Comparison of ENCODE assay signal across 8 cellular contexts in the genomic region with DNA sequence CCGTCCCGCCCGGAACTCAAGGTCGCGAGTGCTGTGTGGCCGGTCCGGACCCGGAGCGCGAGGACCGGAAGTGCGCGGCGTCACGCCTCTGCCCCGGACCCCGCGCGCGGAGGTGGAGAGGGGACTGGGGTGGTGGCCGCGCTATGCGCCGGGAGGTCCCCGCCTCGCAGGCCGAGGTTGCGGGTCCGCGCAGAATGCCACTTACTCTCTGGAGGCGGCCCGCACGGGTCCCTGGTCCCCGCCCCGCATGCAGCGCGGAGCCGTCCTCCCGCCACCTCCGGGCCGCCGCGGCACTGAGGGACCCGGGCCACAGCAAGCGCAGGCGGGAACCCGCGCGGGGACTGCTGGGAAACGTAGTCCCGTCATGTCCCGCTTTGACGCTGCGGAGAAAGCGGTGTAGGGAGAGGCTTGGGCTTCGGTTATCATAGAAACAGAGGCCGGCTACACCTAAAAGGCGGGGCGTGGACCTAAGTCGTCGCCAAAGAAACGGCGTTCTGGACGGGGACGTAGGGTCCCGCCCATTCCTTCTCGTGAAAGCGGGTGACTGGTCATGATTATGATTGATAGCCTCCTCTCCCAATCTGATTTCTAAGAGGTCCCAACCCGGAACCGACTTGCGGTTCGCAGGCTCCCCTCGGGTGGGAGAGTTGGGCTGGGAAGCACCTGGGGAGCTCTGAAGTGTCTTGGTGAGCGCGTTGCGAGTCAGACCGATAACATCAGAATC. TPM values are rescaled to one million over a fixed set of nuclear protein-coding genes. Genes with fewer than 3 reads are reported as not detected.
DNase-seq lines count a peak whose midpoint lies in the region; ATAC-seq and TF ChIP-seq lines count a peak whose summit lies in the region.

Gene ZNF837 (minus strand): TSS at position 295 of the 724 bp plus-strand sequence. CDS start 11,698 bp downstream, outside the sequence.

- peak within 1 kb of the TSS; percentile 70 to 96 (median 93) for H3K27ac ChIP-seq in BLaER1 treated with 17β-estradiol and CSF1 and Interleukin-3, amounts not matched to agents 10 nM and 100 nM
- H3K27ac ChIP-seq in colonic mucosa = peak within 1 kb of the TSS; percentile 88

- peak; percentile 100 for DNase-seq in NCI-H526 (lab: John Stamatoyannopoulos, UW)
- DNase-seq in activated CD4-positive, alpha-beta T cell treated with anti-CD3 and anti-CD28 coated beads, Interleukin-2, amount 10 ng/mL, durations not matched to agents 24 days and 14 days = peak; percentile 99
- DNase-seq in colonic mucosa = peak; percentile 99
- DNase-seq in kidney tubule cell (ENCODE audit: low spot score) = peak; percentile 100
- DNase-seq in stimulated activated CD4-positive, alpha-beta T cell treated with anti-CD3 and anti-CD28 coated beads, Interleukin-1b, Interleukin-23, amount 100 ng/mL, for 1 hour (ENCODE audit: low read depth in 2 of 2) = peak; percentile 85 to 98

- H3K36me3 ChIP-seq in BLaER1 treated with 17β-estradiol and CSF1 and Interleukin-3, amounts not matched to agents 10 nM and 100 nM = no peaks in the 10 kb centered on the region
- no peaks in the 10 kb centered on the region for H3K36me3 ChIP-seq in colonic mucosa

- peak within 1 kb of the TSS; percentile 81 to 100 (median 98) for H3K4me2 ChIP-seq in BLaER1 treated with 17β-estradiol and CSF1 and Interleukin-3, amounts not matched to agents 10 nM and 100 nM

- no peaks in the 10 kb centered on the region for H3K9me3 ChIP-seq in BLaER1 treated with 17β-estradiol and CSF1 and Interleukin-3, amounts not matched to agents 10 nM and 100 nM (replicated peaks in 1 of 11)
- no peaks in the 10 kb centered on the region for H3K9me3 ChIP-seq in colonic mucosa

- H4K20me1 ChIP-seq in BLaER1 treated with 17β-estradiol and CSF1 and Interleukin-3, amounts not matched to agents 10 nM and 100 nM = no peaks in the 10 kb centered on the region

- no peak for TF ChIP-seq CTCF in colonic mucosa (IDR thresholded peaks at IDR 0.05)

- H3K4me3 Mint-ChIP-seq in activated CD4-positive, alpha-beta T cell treated with anti-CD3 and anti-CD28 coated beads, Interleukin-2, amount 10 ng/mL, durations not matched to agents 24 days and 14 days = peak within 1 kb of the TSS; percentile 97

- H3K4me1 Mint-ChIP-seq in activated CD4-positive, alpha-beta T cell treated with anti-CD3 and anti-CD28 coated beads, Interleukin-2, amount 10 ng/mL, durations not matched to agents 24 days and 14 days = peaks cover 21% of the 10 kb centered on the region

- no peaks in the 10 kb centered on the region for H3K9me3 Mint-ChIP-seq in activated CD4-positive, alpha-beta T cell treated with anti-CD3 and anti-CD28 coated beads, Interleukin-2, amount 10 ng/mL, durations not matched to agents 24 days and 14 days

- peaks cover 48 to 65% (median 59%) of the 10 kb centered on the region in 10 experiments for H3K4me1 ChIP-seq in BLaER1 treated with 17β-estradiol and CSF1 and Interleukin-3, amounts not matched to agents 10 nM and 100 nM
- H3K4me1 ChIP-seq in colonic mucosa = peaks cover 4% of the 10 kb centered on the region

- H3K36me3 Mint-ChIP-seq in activated CD4-positive, alpha-beta T cell treated with anti-CD3 and anti-CD28 coated beads, Interleukin-2, amount 10 ng/mL, durations not matched to agents 24 days and 14 days (ENCODE audit: low read depth) = peaks cover 5% of the 10 kb centered on the region

- H3K27me3 ChIP-seq in BLaER1 treated with 17β-estradiol and CSF1 and Interleukin-3, amounts not matched to agents 10 nM and 100 nM = no peaks in the 10 kb centered on the region
- no peaks in the 10 kb centered on the region for H3K27me3 ChIP-seq in colonic mucosa

- peak within 1 kb of the TSS; percentile 65 to 82 (median 75) for H3K4me3 ChIP-seq in BLaER1 treated with 17β-estradiol and CSF1 and Interleukin-3, amounts not matched to agents 10 nM and 100 nM
- peak within 1 kb of the TSS; percentile 80 for H3K4me3 ChIP-seq in colonic mucosa

- ATAC-seq in GM19328 (IDR thresholded peaks at IDR 0.05; ENCODE audit: unreplicated experiment) (peak; percentile 86), HG03469 (IDR thresholded peaks at IDR 0.05; ENCODE audit: unreplicated experiment) (peak; percentile 57)

- intact Hi-C loops in activated CD4-positive, alpha-beta T cell treated with anti-CD3 and anti-CD28 coated beads, Interleukin-2, amount 10 ng/mL, durations not matched to agents 24 days and 14 days (cut with micrococcal nuclease) = loop anchor here (1.0 to 2.0 kb wide), 9 partner anchors 19 to 198 kb away; partner anchors contain the start of genes ERVK3-1, ZNF274, ZNF324 and ZNF497
- intact Hi-C loops in colonic mucosa (cut with DNase I) = loop anchor here (2.0 kb wide), 1 partner anchor 18 kb away; the partner anchor contains the start of gene ZNF497

- H3K27ac Mint-ChIP-seq in activated CD4-positive, alpha-beta T cell treated with anti-CD3 and anti-CD28 coated beads, Interleukin-2, amount 10 ng/mL, durations not matched to agents 24 days and 14 days = peak within 1 kb of the TSS; percentile 94

- H3K27me3 Mint-ChIP-seq in activated CD4-positive, alpha-beta T cell treated with anti-CD3 and anti-CD28 coated beads, Interleukin-2, amount 10 ng/mL, durations not matched to agents 24 days and 14 days = no peaks in the 10 kb centered on the region

- H3K9ac ChIP-seq in BLaER1 treated with 17β-estradiol and CSF1 and Interleukin-3, amounts not matched to agents 10 nM and 100 nM = peak within 1 kb of the TSS; percentile 81 to 96 (median 89)
- peak within 1 kb of the TSS; percentile 81 to 89 for H3K9ac ChIP-seq in colonic mucosa (ENCODE audit: low read depth in 2 of 2, low read length in 2 of 2)

RNA-seq across cellular contexts. Expression of gene ZNF837, which starts in this region (rescaled TPM):
- 0.89 and 1.1 TPM in 2 replicates for total RNA-seq in activated CD4-positive, alpha-beta T cell treated with anti-CD3 and anti-CD28 coated beads, Interleukin-2, amount 10 ng/mL, durations not matched to agents 24 days and 14 days
- total RNA-seq in colonic mucosa = 1 to 10 TPM; 1.8 to 2.6 TPM

Comparison
In these comparisons a context has a peak if more than half of its experiments do, and no peak if none do; other contexts are left out.
1. Peak in every context shown above with its lines: DNase-seq, ATAC-seq, H3K4me3 ChIP-seq and H3K27ac ChIP-seq.